ENCODE assay signal across 19 cellular contexts in genomic region chr18:75811156-75811555, GRCh38.
A peak's percentile ranks its signal among the peaks of the same experiment; 100 is the strongest.
DNase-seq lines count a peak whose midpoint lies in the region; ATAC-seq and TF ChIP-seq lines count a peak whose summit lies in the region.
"Had no signal": no experiment of that assay in that cellular context is flagged by ENCODE, and none has a peak within 500 bp of the region (broad histone marks: within the 10 kb centered on the region; RNA-seq: fewer than 3 reads in every experiment).

No MANE protein-coding gene starts in this region.

- peaks cover 5% of the 10 kb centered on the region for H3K79me1 ChIP-seq in trophoblast cell (ENCODE audit: low read length)

- peak overlapping the region; percentile 72 for H4K91ac ChIP-seq in trophoblast cell (ENCODE audit: low read depth, low read length)

- CTCF ChIA-PET in WTC11 (lab: Charles Lee), result no interaction called here

- no peak for TF ChIP-seq CTCF in WTC11 (IDR thresholded peaks at IDR 0.05)

- DNase-seq in DMS 273 (lab: John Stamatoyannopoulos, UW; ENCODE audit: unreplicated experiment) (peak; percentile 70), NCI-H128 (lab: John Stamatoyannopoulos, UW; ENCODE audit: unreplicated experiment) (peak; percentile 77), SJCRH30 (peak; percentile 11 to 52), trophoblast cell (peak; percentile 21 to 71), HCEC 1CT (no peak), WTC11 (ENCODE audit: low spot score) (no peak), superior temporal gyrus (ENCODE audit: extremely low spot score) (no peak)
- DNase-seq: activated CD4-positive, alpha-beta T cell treated with anti-CD3 and anti-CD28 coated beads for 1 hour; activated CD8-positive, alpha-beta memory T cell treated with anti-CD3 and anti-CD28 coated beads, Interleukin-2, amount 50 U/mL, for 4 hours; effector memory CD4-positive, alpha-beta T cell; Peyer's patch; stomach; T-helper 17 cell had no signal

- H2AFZ ChIP-seq in trophoblast cell (ENCODE audit: insufficient read depth, low read length, poor library complexity), result no peak overlapping the region

- ATAC-seq in HG02763 (IDR thresholded peaks at IDR 0.05; ENCODE audit: unreplicated experiment), result no peak
- no peak for ATAC-seq in WTC11
- ATAC-seq: K562, T-helper 17 cell had no signal

- H3K27me3 Mint-ChIP-seq in WTC11 (ENCODE audit: low read depth), result no peaks in the 10 kb centered on the region; the same call in 1 of the 2 replicates

- WGBS in trophoblast cell (ENCODE audit: extremely low coverage, insufficient coverage, insufficient read length), result no CpG with 5 or more reads among the region's 4 CpGs

- H2BK120ac ChIP-seq in trophoblast cell (ENCODE audit: insufficient read depth, low read length, poor library complexity), result no peak overlapping the region

- H3K4me2 ChIP-seq in trophoblast cell (ENCODE audit: low read length), result no peak overlapping the region
- H3K4me2 ChIP-seq: BLaER1 treated with 17β-estradiol and CSF1 and Interleukin-3, amounts not matched to agents 10 nM and 100 nM had no signal

- H3K9me3 Mint-ChIP-seq in WTC11, result peaks cover 18% of the 10 kb centered on the region
- H3K9me3 Mint-ChIP-seq: activated naive CD4-positive, alpha-beta T cell treated with anti-CD3 and anti-CD28 coated beads, Interleukin-2, amount 50 U/mL, for 24 hours had no signal

- POLR2A ChIA-PET in WTC11 (lab: Charles Lee), result no interaction called here

- H3K27ac Mint-ChIP-seq in WTC11, result no peak overlapping the region
- H3K27ac Mint-ChIP-seq: activated naive CD4-positive, alpha-beta T cell treated with anti-CD3 and anti-CD28 coated beads, Interleukin-2, amount 50 U/mL, for 24 hours; T-helper 17 cell had no signal

- no peak overlapping the region for H4K12ac ChIP-seq in trophoblast cell (ENCODE audit: low read depth, low read length)

- H3K4me1 ChIP-seq in SJCRH30 (peaks cover 3% of the 10 kb centered on the region), trophoblast cell (ENCODE audit: control insufficient read depth in 1 of 2, insufficient read depth in 2 of 2, low read length in 2 of 2) (peaks cover 2 to 4% of the 10 kb centered on the region in 2 experiments)
- H3K4me1 ChIP-seq: BLaER1 treated with 17β-estradiol and CSF1 and Interleukin-3, amounts not matched to agents 10 nM and 100 nM; Peyer's patch had no signal

- H2BK12ac ChIP-seq in trophoblast cell (ENCODE audit: low read length), result no peak overlapping the region

- H3K14ac ChIP-seq in trophoblast cell (ENCODE audit: low read length), result no peak overlapping the region

- H3K36me3 ChIP-seq in SJCRH30, result no peaks in the 10 kb centered on the region
- no peaks in the 10 kb centered on the region for H3K36me3 ChIP-seq in trophoblast cell (ENCODE audit: control insufficient read depth in 1 of 2, insufficient read depth in 2 of 2, low read length in 2 of 2)
- H3K36me3 ChIP-seq: BLaER1 treated with 17β-estradiol and CSF1 and Interleukin-3, amounts not matched to agents 10 nM and 100 nM; cardiac muscle cell; Peyer's patch; stomach had no signal

- no peaks in the 10 kb centered on the region for H3K79me2 ChIP-seq in trophoblast cell (ENCODE audit: control insufficient read depth, insufficient read depth, low read length, poor library complexity)

- H3K27me3 ChIP-seq in SJCRH30 (no peaks in the 10 kb centered on the region), trophoblast cell (ENCODE audit: insufficient read depth, low read length) (no peaks in the 10 kb centered on the region)
- H3K27me3 ChIP-seq: cardiac muscle cell, Peyer's patch, stomach had no signal

- peak overlapping the region; percentile 14 for H2BK5ac ChIP-seq in trophoblast cell (ENCODE audit: low read depth, low read length, poor library complexity)

- 0 out of 2 replicates have a peak, but pooled peaks cover 3% of the 10 kb centered on the region for H3K4me1 Mint-ChIP-seq in WTC11
- H3K4me1 Mint-ChIP-seq: activated naive CD4-positive, alpha-beta T cell treated with anti-CD3 and anti-CD28 coated beads, Interleukin-2, amount 50 U/mL, for 24 hours; T-helper 17 cell had no signal

- H3K4me3 ChIP-seq in SJCRH30 (peak overlapping the region; percentile 23), trophoblast cell (ENCODE audit: low read depth, low read length) (no peak overlapping the region)
- H3K4me3 ChIP-seq: BLaER1 treated with 17β-estradiol and CSF1 and Interleukin-3, amounts not matched to agents 10 nM and 100 nM; cardiac muscle cell; K562; Peyer's patch; skin epidermis; stomach had no signal

- no peak overlapping the region for H3K4ac ChIP-seq in trophoblast cell (ENCODE audit: low read depth, low read length)

- H3K4me3 Mint-ChIP-seq in WTC11, result no peak overlapping the region
- H3K4me3 Mint-ChIP-seq: activated naive CD4-positive, alpha-beta T cell treated with anti-CD3 and anti-CD28 coated beads, Interleukin-2, amount 50 U/mL, for 24 hours; T-helper 17 cell had no signal

- no peak overlapping the region for H3K18ac ChIP-seq in trophoblast cell (ENCODE audit: low read length)

- H3K9ac ChIP-seq in trophoblast cell (ENCODE audit: low read length), result no peak overlapping the region
- H3K9ac ChIP-seq: BLaER1 treated with 17β-estradiol and CSF1 and Interleukin-3, amounts not matched to agents 10 nM and 100 nM had no signal

- no peaks in the 10 kb centered on the region for H3K36me3 Mint-ChIP-seq in WTC11
- H3K36me3 Mint-ChIP-seq: activated naive CD4-positive, alpha-beta T cell treated with anti-CD3 and anti-CD28 coated beads, Interleukin-2, amount 50 U/mL, for 24 hours had no signal

- H3K27ac ChIP-seq in SJCRH30 (peak overlapping the region; percentile 6; the same call in 1 of the 2 replicates), trophoblast cell (ENCODE audit: low read depth, low read length) (peak overlapping the region; percentile 59)
- H3K27ac ChIP-seq: BLaER1 treated with 17β-estradiol and CSF1 and Interleukin-3, amounts not matched to agents 10 nM and 100 nM; cardiac muscle cell; Peyer's patch; stomach had no signal

- H3K23ac ChIP-seq in trophoblast cell (ENCODE audit: low read length), result no peak overlapping the region

- H4K8ac ChIP-seq in trophoblast cell (ENCODE audit: low read depth, low read length), result peak overlapping the region; percentile 32

- H3K9me3 ChIP-seq in SJCRH30 (replicated peaks) (no peaks in the 10 kb centered on the region), trophoblast cell (ENCODE audit: insufficient read depth, low read depth, low read length) (no peaks in the 10 kb centered on the region)
- H3K9me3 ChIP-seq: Peyer's patch, stomach had no signal

- H2AK5ac ChIP-seq in trophoblast cell (ENCODE audit: low read length), result no peak overlapping the region

TF ChIP-seq in WTC11, 78 proteins besides CTCF, POLR2A, EP300 and RAD21 (continues in another document):
- TF ChIP-seq OVOL2 (CRISPR knock-in tag; IDR thresholded peaks at IDR 0.05; ENCODE audit: borderline replicate concordance), result no peak
- TF ChIP-seq MXD4 (CRISPR knock-in tag; IDR thresholded peaks at IDR 0.05; ENCODE audit: borderline replicate concordance), result no peak
- no peak for TF ChIP-seq ZNF416 (CRISPR knock-in tag; IDR thresholded peaks at IDR 0.05)
- no peak for TF ChIP-seq AFF4 (CRISPR knock-in tag; IDR thresholded peaks at IDR 0.05; ENCODE audit: borderline replicate concordance)
- no peak for TF ChIP-seq ATF3 (CRISPR knock-in tag; conservative IDR thresholded peaks at IDR 0.05)
- TF ChIP-seq ATF6 (CRISPR knock-in tag; IDR thresholded peaks at IDR 0.05), result no peak

Comparison
In these comparisons a context has a peak if more than half of its experiments do, and no peak if none do; other contexts are left out.
1. DNase-seq: peak in DMS 273 (single experiment), NCI-H128 (single experiment), SJCRH30 (2 of 2) and trophoblast cell (2 of 2); none in HCEC 1CT (single experiment), WTC11 (single experiment) and superior temporal gyrus (single experiment).